15 cellular contexts compared by ENCODE assay signal in genomic region chr6:77123527-77123926, GRCh38.
DNase-seq lines count a peak whose midpoint lies in the region; ATAC-seq and TF ChIP-seq lines count a peak whose summit lies in the region.
"Had no signal": no experiment of that assay in that cellular context is flagged by ENCODE, and none has a peak within 500 bp of the region (broad histone marks: within the 10 kb centered on the region; RNA-seq: fewer than 3 reads in every experiment).

No MANE protein-coding gene starts in this region.

- H3K27ac Mint-ChIP-seq in endodermal cell, result peak overlapping the region; percentile 11
- no peak overlapping the region for H3K27ac Mint-ChIP-seq in natural killer cell
- no peak overlapping the region for H3K27ac Mint-ChIP-seq in progenitor cell of endocrine pancreas
- H3K27ac Mint-ChIP-seq: CD14-positive monocyte; CD8-positive, alpha-beta T cell; H9 had no signal

- no peak overlapping the region for H2BK12ac ChIP-seq in mesenchymal stem cell (ENCODE audit: low read length in 2 of 2)

- H4K8ac ChIP-seq in mesenchymal stem cell (ENCODE audit: low read length), result no peak overlapping the region

- no peak overlapping the region for H2BK120ac ChIP-seq in mesenchymal stem cell (ENCODE audit: low read depth, low read length)

- peak; percentile 3 for DNase-seq in HT1080 (ENCODE audit: low read depth)
- DNase-seq in Panc1 (ENCODE audit: low read depth, low spot score), result no peak
- no peak for DNase-seq in endodermal cell
- DNase-seq in mesenchymal stem cell, result peak; percentile 6
- no peak for DNase-seq in natural killer cell
- no peak for DNase-seq in progenitor cell of endocrine pancreas (ENCODE audit: low spot score, unreplicated experiment)
- DNase-seq: CD8-positive, alpha-beta T cell; COR-L47; DMS153; DMS79 treated with DMSO at 0.1 percent for 48 hours; GOT3; H9 had no signal

- H3K14ac ChIP-seq in mesenchymal stem cell (ENCODE audit: low read length in 2 of 2), result peak overlapping the region in 1 of 2 experiments; percentile 48

- POLR2A ChIA-PET in Panc1 (lab: Charles Lee), result no interaction called here

- peaks cover 5% of the 10 kb centered on the region for H3K4me1 Mint-ChIP-seq in endodermal cell
- no peaks in the 10 kb centered on the region for H3K4me1 Mint-ChIP-seq in natural killer cell
- H3K4me1 Mint-ChIP-seq in progenitor cell of endocrine pancreas (ENCODE audit: low read depth), result no peaks in the 10 kb centered on the region
- H3K4me1 Mint-ChIP-seq: CD14-positive monocyte, H9 had no signal

- H3K4ac ChIP-seq in mesenchymal stem cell (ENCODE audit: low read depth in 1 of 2, low read length in 2 of 2), result no peak overlapping the region

- H3K27me3 ChIP-seq in Panc1 (ENCODE audit: control insufficient read depth, insufficient read depth, low read length) (no peaks in the 10 kb centered on the region), endodermal cell (ENCODE audit: control insufficient read depth, insufficient read depth, low read length, poor library complexity, severe bottlenecking) (no peaks in the 10 kb centered on the region), mesenchymal stem cell (ENCODE audit: control insufficient read depth in 1 of 2, insufficient read depth in 1 of 2, low read length in 2 of 2) (no peaks in the 10 kb centered on the region)

- H3K36me3 Mint-ChIP-seq in endodermal cell (ENCODE audit: low read depth) (peaks cover 8% of the 10 kb centered on the region), natural killer cell (peaks cover 36% of the 10 kb centered on the region), progenitor cell of endocrine pancreas (ENCODE audit: insufficient read depth) (peaks cover 2% of the 10 kb centered on the region)
- H3K36me3 Mint-ChIP-seq: CD14-positive monocyte; CD8-positive, alpha-beta T cell had no signal

- no peaks in the 10 kb centered on the region for H3K79me1 ChIP-seq in mesenchymal stem cell (replicated peaks; ENCODE audit: low read length, poor library complexity, severe bottlenecking)

- no peak overlapping the region for H2AK5ac ChIP-seq in mesenchymal stem cell (ENCODE audit: low read length, severe bottlenecking)

- no peaks in the 10 kb centered on the region for H3K27me3 Mint-ChIP-seq in endodermal cell (ENCODE audit: insufficient read depth)
- no peaks in the 10 kb centered on the region for H3K27me3 Mint-ChIP-seq in natural killer cell (ENCODE audit: low read depth in 2 of 2)
- H3K27me3 Mint-ChIP-seq in progenitor cell of endocrine pancreas, result no peaks in the 10 kb centered on the region

- H3K18ac ChIP-seq in mesenchymal stem cell (ENCODE audit: low read depth in 1 of 2, low read length in 2 of 2), result no peak overlapping the region

- WGBS in endodermal cell (ENCODE audit: insufficient coverage in 1 of 2, insufficient read length in 1 of 2), 2 experiments, result 83 to 91% methylated on average over 1 to 3 of the region's 3 CpGs
- WGBS in mesenchymal stem cell, result 95% methylated on average over 3 of the region's 3 CpGs

- no peak overlapping the region for H4K91ac ChIP-seq in mesenchymal stem cell (ENCODE audit: low read length)

- H3K4me3 ChIP-seq in Panc1 (ENCODE audit: low read depth in 2 of 2, low read length in 2 of 2) (no peak overlapping the region), endodermal cell (ENCODE audit: low read length) (no peak overlapping the region), mesenchymal stem cell (ENCODE audit: insufficient read depth in 1 of 2, low read depth in 1 of 2, low read length in 2 of 2) (no peak overlapping the region)

- no peak overlapping the region for H2BK15ac ChIP-seq in mesenchymal stem cell (ENCODE audit: low read depth, poor library complexity, severe bottlenecking)

- H3K4me2 ChIP-seq in mesenchymal stem cell (ENCODE audit: low read length, poor library complexity, severe bottlenecking), result no peak overlapping the region

- TF ChIP-seq CTCF in Panc1 (IDR thresholded peaks at IDR 0.05) (no peak), endodermal cell (conservative IDR thresholded peaks at IDR 0.05) (no peak), natural killer cell (IDR thresholded peaks at IDR 0.05) (no peak), progenitor cell of endocrine pancreas (IDR thresholded peaks at IDR 0.05; ENCODE audit: unreplicated experiment) (no peak)

- peaks cover 15% of the 10 kb centered on the region for H3K9me3 Mint-ChIP-seq in endodermal cell
- H3K9me3 Mint-ChIP-seq in natural killer cell, result peaks cover 18 to 32% of the 10 kb centered on the region in 2 donors
- H3K9me3 Mint-ChIP-seq in progenitor cell of endocrine pancreas (ENCODE audit: low read depth), result peaks cover 23% of the 10 kb centered on the region

- H3K9me3 ChIP-seq in Panc1 (ENCODE audit: control insufficient read depth, insufficient read depth, low read depth, low read length), result no peaks in the 10 kb centered on the region; the same call in 1 of the 2 replicates
- H3K9me3 ChIP-seq in endodermal cell (ENCODE audit: control insufficient read depth, low read length), result no peaks in the 10 kb centered on the region
- H3K9me3 ChIP-seq in mesenchymal stem cell (ENCODE audit: control insufficient read depth, low read length), result peaks cover 13% of the 10 kb centered on the region

- in situ Hi-C loops in Panc1 (cut with HindIII; ENCODE audit: low pct_unique_long_range_greater_than_20kb, low sequenced_read_pairs), result no loop called here

- CTCF ChIA-PET in Panc1 (lab: Charles Lee), result no interaction called here

- no TSS peak for BruUV-seq in Panc1 (replicated peaks; lab: Mats Ljungman, UMichigan)

- H2BK5ac ChIP-seq in mesenchymal stem cell (ENCODE audit: low read depth, low read length, poor library complexity, severe bottlenecking), result no peak overlapping the region

- H3K4me1 ChIP-seq in Panc1 (ENCODE audit: control insufficient read depth, insufficient read depth, low read length), result no peaks in the 10 kb centered on the region
- H3K4me1 ChIP-seq in endodermal cell (ENCODE audit: control insufficient read depth, insufficient read depth, low read length), result no peaks in the 10 kb centered on the region
- peaks cover 4% of the 10 kb centered on the region for H3K4me1 ChIP-seq in mesenchymal stem cell (ENCODE audit: control insufficient read depth, insufficient read depth, low read depth, low read length)

- H2AFZ ChIP-seq in mesenchymal stem cell (ENCODE audit: low read depth, low read length), result no peak overlapping the region

- H3K27ac ChIP-seq in Panc1 (ENCODE audit: low read length) (0 out of 2 replicates have a peak overlapping the region, but pooled peaks have one; percentile 12), endodermal cell (ENCODE audit: low read depth, low read length) (no peak overlapping the region), mesenchymal stem cell (ENCODE audit: low read length, poor library complexity, severe bottlenecking) (no peak overlapping the region)

- H3K36me3 ChIP-seq in Panc1 (ENCODE audit: control insufficient read depth, insufficient read depth, low read length) (no peaks in the 10 kb centered on the region), endodermal cell (ENCODE audit: control insufficient read depth, insufficient read depth, low read length) (no peaks in the 10 kb centered on the region), mesenchymal stem cell (ENCODE audit: control insufficient read depth in 1 of 2, insufficient read depth in 2 of 2, low read depth in 1 of 2, low read length in 2 of 2) (peaks cover 0 to 3% of the 10 kb centered on the region in 2 experiments)

- H3K9ac ChIP-seq in endodermal cell (ENCODE audit: extremely low read depth, low read length, poor library complexity, severe bottlenecking) (no peak overlapping the region), mesenchymal stem cell (ENCODE audit: low read length) (no peak overlapping the region)

- H3K4me3 Mint-ChIP-seq in endodermal cell, result no peak overlapping the region
- no peak overlapping the region for H3K4me3 Mint-ChIP-seq in natural killer cell
- no peak overlapping the region for H3K4me3 Mint-ChIP-seq in progenitor cell of endocrine pancreas (ENCODE audit: low read depth)
- H3K4me3 Mint-ChIP-seq: CD14-positive monocyte; CD8-positive, alpha-beta T cell; H9 had no signal

- intact Hi-C loops in Panc1 (cut with micrococcal nuclease; ENCODE audit: unreplicated experiment) (no loop called here), natural killer cell (cut with micrococcal nuclease) (no loop called here)

- ATAC-seq in Panc1 (no peak), natural killer cell (no peak), GM21723 (IDR thresholded peaks at IDR 0.05; ENCODE audit: unreplicated experiment) (no peak)
- ATAC-seq: CD8-positive, alpha-beta T cell; HepG2 had no signal

- H3K23ac ChIP-seq in mesenchymal stem cell (ENCODE audit: low read length in 2 of 2), result no peak overlapping the region

Comparison
In these comparisons a context has a peak if more than half of its experiments do, and no peak if none do; other contexts are left out.
1. DNase-seq: peak in HT1080 (single experiment) and mesenchymal stem cell (single experiment); none in Panc1 (single experiment), endodermal cell (single experiment), natural killer cell (single experiment) and progenitor cell of endocrine pancreas (single experiment).